9 cellular contexts compared by ENCODE assay signal in the genomic region with DNA sequence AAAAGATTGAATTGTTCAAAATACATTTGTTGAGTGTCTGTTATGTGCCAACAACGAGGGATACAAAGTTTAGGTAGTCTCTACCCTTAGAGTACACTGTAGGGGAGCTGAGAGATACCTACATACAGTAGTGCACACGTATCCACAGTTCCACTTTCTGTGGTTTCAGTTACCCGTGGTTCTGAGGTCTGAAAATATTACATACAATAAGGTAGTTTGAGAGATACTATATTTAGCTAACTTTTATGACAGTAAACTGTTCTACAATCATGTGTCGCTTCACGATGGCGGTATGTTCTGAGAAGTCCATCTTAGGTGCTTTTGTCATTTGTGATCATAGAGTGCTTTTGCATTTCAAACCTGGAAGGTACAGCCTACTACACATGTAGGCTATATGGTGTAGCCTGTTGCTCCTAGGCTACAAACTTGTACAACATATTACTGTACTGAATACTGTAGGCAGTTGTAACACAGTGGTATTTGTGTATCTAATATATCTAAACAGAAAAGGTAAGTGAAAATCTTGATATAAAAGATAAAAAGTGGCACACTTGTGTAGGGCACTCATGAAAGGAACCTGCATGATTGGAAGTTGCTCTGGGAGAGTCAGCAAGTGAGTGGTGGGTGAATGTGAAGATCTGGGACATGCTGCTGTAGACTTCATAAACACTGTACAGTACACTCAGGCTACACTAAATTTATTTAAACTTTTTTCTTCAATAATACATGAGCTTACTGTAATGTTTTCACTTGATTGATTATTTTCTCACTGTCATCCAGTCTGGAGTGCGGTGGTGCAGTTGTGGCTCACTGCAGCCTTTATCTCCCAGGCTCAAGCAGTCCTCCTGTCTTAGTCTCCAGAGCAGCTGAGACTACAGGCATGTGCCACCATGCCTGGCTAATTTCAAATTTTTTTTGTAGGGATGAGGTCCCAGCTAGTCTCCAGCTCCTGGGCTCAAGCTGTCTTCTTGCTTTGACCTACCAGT. TPM values are rescaled to one million over a fixed set of nuclear protein-coding genes. Genes with fewer than 3 reads are reported as not detected.
A peak's percentile ranks its signal among the peaks of the same experiment; 100 is the strongest.
DNase-seq lines count a peak whose midpoint lies in the region; ATAC-seq and TF ChIP-seq lines count a peak whose summit lies in the region.
"Had no signal": no experiment of that assay in that cellular context is flagged by ENCODE, and none has a peak within 500 bp of the region (broad histone marks: within the 10 kb centered on the region; RNA-seq: fewer than 3 reads in every experiment).

No MANE protein-coding gene starts in this region.

- peak overlapping the region; percentile 44 for H3K4me2 ChIP-seq in KMS-11

- peaks cover 64% of the 10 kb centered on the region for H3K4me1 Mint-ChIP-seq in mesothelial cell of epicardium

- intact Hi-C loops in uterus (cut with DNase I; ENCODE audit: low total_unique reads), result no loop called here

- H2AFZ ChIP-seq in KMS-11 (ENCODE audit: low read depth), result no peak overlapping the region

- no peak for TF ChIP-seq CTCF in KMS-11 (conservative IDR thresholded peaks at IDR 0.05; ENCODE audit: low read depth, low read length)
- no peak for TF ChIP-seq CTCF in mesothelial cell of epicardium (IDR thresholded peaks at IDR 0.05; ENCODE audit: unreplicated experiment)
- no peak for TF ChIP-seq CTCF in uterus (IDR thresholded peaks at IDR 0.05)

- peak; percentile 22 for ATAC-seq in GM18520 (IDR thresholded peaks at IDR 0.05; ENCODE audit: unreplicated experiment)
- ATAC-seq in GM21717 (IDR thresholded peaks at IDR 0.05; ENCODE audit: unreplicated experiment), result peak; percentile 48

- H3K79me2 ChIP-seq in KMS-11 (ENCODE audit: insufficient read depth, low read depth), result peaks cover 86% of the 10 kb centered on the region

- no peaks in the 10 kb centered on the region for H3K36me3 ChIP-seq in KMS-11 (ENCODE audit: insufficient read depth)
- H3K36me3 ChIP-seq in uterus, result no peaks in the 10 kb centered on the region

- no peak overlapping the region for H3K9ac ChIP-seq in KMS-11

- H3K9me3 ChIP-seq in uterus, result no peaks in the 10 kb centered on the region

- no peaks in the 10 kb centered on the region for H3K27me3 Mint-ChIP-seq in mesothelial cell of epicardium (ENCODE audit: low read depth)

- peaks cover 75% of the 10 kb centered on the region for H4K20me1 ChIP-seq in KMS-11 (ENCODE audit: insufficient read depth)

- no peak for TF ChIP-seq POLR2A in uterus (IDR thresholded peaks at IDR 0.05)

- H3K4me1 ChIP-seq in KMS-11 (ENCODE audit: low read depth, poor library complexity, severe bottlenecking) (peaks cover 78% of the 10 kb centered on the region), uterus (peaks cover 0 to 5% of the 10 kb centered on the region in 2 donors)

- H3K4me3 Mint-ChIP-seq in mesothelial cell of epicardium, result no peak overlapping the region
- H3K4me3 Mint-ChIP-seq: HFFc6 had no signal

- H3K36me3 Mint-ChIP-seq in mesothelial cell of epicardium, result no peaks in the 10 kb centered on the region

- H3K27me3 ChIP-seq in KMS-11 (ENCODE audit: insufficient read depth, low read depth) (no peaks in the 10 kb centered on the region), uterus (no peaks in the 10 kb centered on the region)

- DNase-seq in mesothelial cell of epicardium (ENCODE audit: low spot score in 2 of 2, unreplicated experiment in 2 of 2), result no peak
- no peak for DNase-seq in NCI-H1436 treated with DMSO at 0.1 percent for 48 hours (lab: John Stamatoyannopoulos, UW)
- no peak for DNase-seq in NCI-H128 (lab: John Stamatoyannopoulos, UW; ENCODE audit: unreplicated experiment)
- DNase-seq in GF-D8 (lab: John Stamatoyannopoulos, UW), result no peak
- DNase-seq in uterus, result no peak
- DNase-seq: HFFc6 had no signal

- H3K27ac Mint-ChIP-seq in mesothelial cell of epicardium, result peak overlapping the region; percentile 43
- H3K27ac Mint-ChIP-seq: HFFc6 had no signal

- H3K27ac ChIP-seq in KMS-11 (peak overlapping the region; percentile 8; the same call in 1 of the 2 replicates), uterus (no peak overlapping the region)

- no peaks in the 10 kb centered on the region for H3K9me3 Mint-ChIP-seq in mesothelial cell of epicardium
- H3K9me3 Mint-ChIP-seq: HFFc6 had no signal

- no peak overlapping the region for H3K4me3 ChIP-seq in KMS-11 (IDR thresholded peaks at IDR 0.05; ENCODE audit: insufficient read depth, low read depth, low read length)
- H3K4me3 ChIP-seq in uterus, result no peak overlapping the region

RNA-seq across cellular contexts. Expression of a gene that starts 4.0 kb away (rescaled TPM):
- total RNA-seq in mesothelial cell of epicardium (151 to 155 TPM (median 152 TPM) in 3 replicates), uterus (100 to 1,000 TPM in 2 of 4 donors, 10 to 100 TPM in 2; 27.7 to 111 (median 72.6) TPM)
